In the genomic region with DNA sequence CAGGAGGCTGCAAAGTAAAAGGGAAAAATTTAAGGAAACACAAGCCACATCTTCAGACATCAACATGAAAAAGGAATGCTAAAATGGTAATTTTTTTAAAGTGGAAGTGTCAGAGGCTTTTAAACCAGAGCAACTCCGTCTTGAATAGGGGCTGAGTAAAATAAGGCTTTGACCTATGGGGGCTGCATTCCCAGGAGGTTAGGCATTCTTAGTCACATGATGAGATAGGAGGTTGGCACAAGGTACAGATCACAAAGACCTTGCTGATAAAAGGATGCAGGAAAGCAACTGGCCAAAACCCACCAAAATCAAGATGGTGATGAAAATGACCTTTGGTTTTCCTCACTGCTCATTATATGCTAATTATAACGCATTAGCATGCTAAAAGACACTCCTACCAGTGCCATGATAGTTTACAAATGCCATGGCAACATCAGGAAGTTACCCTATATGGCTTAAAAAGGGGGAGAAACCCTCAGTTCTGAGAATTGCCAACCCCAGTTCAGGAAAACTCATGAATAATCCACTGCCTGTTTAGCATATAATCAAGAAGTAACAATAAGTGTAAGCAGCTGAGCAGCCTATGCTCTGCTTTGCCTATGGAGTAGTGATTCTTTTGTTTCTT, we compare ENCODE assay signal across 17 cellular contexts.
"Had no signal": no experiment of that assay in that cellular context is flagged by ENCODE, and none has a peak within 500 bp of the region (broad histone marks: within the 10 kb centered on the region; RNA-seq: fewer than 3 reads in every experiment).

No MANE protein-coding gene starts in this region.

- FAIRE-seq: keratinocyte had no signal

- DNase-seq: activated B cell treated with CpG ODN at 0.5 μM for 24 hours; activated CD4-positive, alpha-beta memory T cell treated with anti-CD3 and anti-CD28 coated beads, Interleukin-2, amount 10 ng/mL, durations not matched to agents 7 days and 5 days; activated CD4-positive, alpha-beta T cell treated with anti-CD3 and anti-CD28 coated beads for 4 hours; activated CD8-positive, alpha-beta memory T cell treated with anti-CD3 and anti-CD28 coated beads, Interleukin-2, amount 10 ng/mL, durations not matched to agents 7 days and 5 days; activated naive CD4-positive, alpha-beta T cell; activated naive CD8-positive, alpha-beta T cell treated with anti-CD3 and anti-CD28 coated beads for 36 hours; amniotic stem cell; effector memory CD4-positive, alpha-beta T cell; esophagus squamous epithelium; heart right ventricle; left lung; occipital lobe; posterior cingulate gyrus; stimulated activated naive B cell treated with anti-CD40 and anti-IgM and Interleukin-4, amounts not matched to agents 10 μg/mL and 1 μg/mL and 100 μg/mL, for 72 hours; tibial artery had no signal

- H3K27me3 ChIP-seq: cardiac muscle cell, esophagus squamous epithelium, left lung, tibial artery had no signal

- H3K4me3 ChIP-seq: cardiac muscle cell, esophagus squamous epithelium, heart right ventricle, left lung, tibial artery had no signal

- ATAC-seq: activated CD8-positive, alpha-beta memory T cell treated with anti-CD3 and anti-CD28 coated beads, Interleukin-2, amount 10 ng/mL, durations not matched to agents 7 days and 5 days; heart right ventricle; left lung; stimulated activated naive B cell treated with anti-CD40 and anti-IgM and Interleukin-4, amounts not matched to agents 10 μg/mL and 1 μg/mL and 100 μg/mL, for 72 hours had no signal

- H3K27ac ChIP-seq: cardiac muscle cell, esophagus squamous epithelium, heart right ventricle, left lung, tibial artery had no signal

- H3K9me3 ChIP-seq: esophagus squamous epithelium, left lung, tibial artery had no signal

- H3K36me3 ChIP-seq: cardiac muscle cell had no signal

- H3K4me1 ChIP-seq: esophagus squamous epithelium, heart right ventricle, left lung, tibial artery had no signal
